Comparison of ENCODE assay signal across 37 cellular contexts in genomic region chr15:100052716-100053475, GRCh38.
"Had no signal": no experiment of that assay in that cellular context is flagged by ENCODE, and none has a peak within 500 bp of the region (broad histone marks: within the 10 kb centered on the region; RNA-seq: fewer than 3 reads in every experiment).

No MANE protein-coding gene starts in this region.

- H3K4me1 ChIP-seq: adrenal gland, body of pancreas, breast epithelium had no signal

- H3K4me1 Mint-ChIP-seq: activated CD4-positive, alpha-beta memory T cell treated with anti-CD3 and anti-CD28 coated beads, Interleukin-2, amount 10 ng/mL, durations not matched to agents 7 days and 5 days; activated CD4-positive, alpha-beta T cell treated with anti-CD3 and anti-CD28 coated beads for 36 hours; activated CD4-positive, alpha-beta T cell treated with anti-CD3 and anti-CD28 coated beads, Interleukin-2, amount 10 ng/mL, durations not matched to agents 7 days and 5 days; activated CD8-positive, alpha-beta memory T cell treated with anti-CD3 and anti-CD28 coated beads, Interleukin-2, amount 10 ng/mL, durations not matched to agents 7 days and 5 days; activated naive CD8-positive, alpha-beta T cell treated with anti-CD3 and anti-CD28 coated beads for 36 hours; activated T-helper 17 cell treated with anti-CD3 and anti-CD28 coated beads, Interleukin-2, amount 50 U/mL, for 72 hours had no signal

- H3K27ac Mint-ChIP-seq: activated CD4-positive, alpha-beta memory T cell treated with anti-CD3 and anti-CD28 coated beads, Interleukin-2, amount 10 ng/mL, durations not matched to agents 7 days and 5 days; activated CD4-positive, alpha-beta T cell treated with anti-CD3 and anti-CD28 coated beads for 36 hours; activated CD4-positive, alpha-beta T cell treated with anti-CD3 and anti-CD28 coated beads, Interleukin-2, amount 10 ng/mL, durations not matched to agents 7 days and 5 days; activated CD8-positive, alpha-beta memory T cell treated with anti-CD3 and anti-CD28 coated beads, Interleukin-2, amount 10 ng/mL, durations not matched to agents 7 days and 5 days; activated CD8-positive, alpha-beta T cell treated with anti-CD3 and anti-CD28 coated beads, Interleukin-2, amount 10 ng/mL, durations not matched to agents 7 days and 5 days; activated naive CD4-positive, alpha-beta T cell treated with anti-CD3 and anti-CD28 coated beads for 36 hours; activated naive CD4-positive, alpha-beta T cell treated with anti-CD3 and anti-CD28 coated beads, Interleukin-2, amount 50 U/mL, for 72 hours; activated naive CD8-positive, alpha-beta T cell treated with anti-CD3 and anti-CD28 coated beads for 36 hours; activated T-cell treated with anti-CD3 and anti-CD28 coated beads, Interleukin-2, amount 50 U/mL, for 24 hours; activated T-cell treated with anti-CD3 and anti-CD28 coated beads, Interleukin-2, amount 50 U/mL, for 72 hours; activated T-helper 1 cell treated with anti-CD3 and anti-CD28 coated beads, Interleukin-12 subunit alpha, Interleukin-12 subunit beta, Interleukin-2, Interleukin-4 antibody, amounts not matched to agents 30 ng/mL and 10 ng/mL and 1 ng/mL, durations not matched to agents 14 hours and 24 hours and 36 hours; activated T-helper 17 cell treated with anti-CD3 and anti-CD28 coated beads, Interleukin-2, amount 50 U/mL, for 72 hours; T-helper 1 cell treated with Interleukin-12 subunit alpha and Interleukin-12 subunit beta and Interleukin-4 antibody, amounts not matched to agents 30 μg/mL and 1 μg/mL, for 36 hours; T-helper 2 cell treated with Interferon-gamma antibody and Interleukin-4, amounts not matched to agents 5 μg/mL and 100 μg/mL, for 36 hours; WTC11 had no signal

- H3K27me3 ChIP-seq: adrenal gland, body of pancreas, brain microvascular endothelial cell, breast epithelium had no signal

- H3K4me3 ChIP-seq: adrenal gland, body of pancreas, breast epithelium had no signal

- H3K27ac ChIP-seq: adrenal gland, body of pancreas, brain microvascular endothelial cell, breast epithelium, WERI-Rb-1 had no signal

- H3K4me3 Mint-ChIP-seq: activated CD4-positive, alpha-beta memory T cell treated with anti-CD3 and anti-CD28 coated beads, Interleukin-2, amount 10 ng/mL, durations not matched to agents 7 days and 5 days; activated CD4-positive, alpha-beta T cell treated with anti-CD3 and anti-CD28 coated beads for 36 hours; activated CD4-positive, alpha-beta T cell treated with anti-CD3 and anti-CD28 coated beads, Interleukin-2, amount 10 ng/mL, durations not matched to agents 7 days and 5 days; activated CD8-positive, alpha-beta memory T cell treated with anti-CD3 and anti-CD28 coated beads, Interleukin-2, amount 10 ng/mL, durations not matched to agents 7 days and 5 days; activated CD8-positive, alpha-beta T cell treated with anti-CD3 and anti-CD28 coated beads, Interleukin-2, amount 10 ng/mL, durations not matched to agents 7 days and 5 days; activated naive CD4-positive, alpha-beta T cell treated with anti-CD3 and anti-CD28 coated beads for 36 hours; activated naive CD8-positive, alpha-beta T cell treated with anti-CD3 and anti-CD28 coated beads for 36 hours; activated T-cell treated with anti-CD3 and anti-CD28 coated beads, Interleukin-2, amount 50 U/mL, for 24 hours; activated T-cell treated with anti-CD3 and anti-CD28 coated beads, Interleukin-2, amount 50 U/mL, for 72 hours; activated T-helper 1 cell treated with anti-CD3 and anti-CD28 coated beads, Interleukin-12 subunit alpha, Interleukin-12 subunit beta, Interleukin-2, Interleukin-4 antibody, amounts not matched to agents 30 ng/mL and 10 ng/mL and 1 ng/mL, durations not matched to agents 14 hours and 24 hours and 36 hours; activated T-helper 17 cell treated with anti-CD3 and anti-CD28 coated beads, Interleukin-2, amount 50 U/mL, for 72 hours; T-helper 1 cell treated with Interleukin-12 subunit alpha and Interleukin-12 subunit beta and Interleukin-4 antibody, amounts not matched to agents 30 μg/mL and 1 μg/mL, for 36 hours; T-helper 2 cell treated with Interferon-gamma antibody and Interleukin-4, amounts not matched to agents 5 μg/mL and 100 μg/mL, for 36 hours; WTC11 had no signal

- H3K36me3 Mint-ChIP-seq: activated CD8-positive, alpha-beta memory T cell treated with anti-CD3 and anti-CD28 coated beads, Interleukin-2, amount 10 ng/mL, durations not matched to agents 7 days and 5 days had no signal

- H3K9me3 ChIP-seq: adrenal gland, body of pancreas, breast epithelium had no signal

- H3K36me3 ChIP-seq: adrenal gland, brain microvascular endothelial cell, breast epithelium, WERI-Rb-1 had no signal

- H3K27me3 Mint-ChIP-seq: activated CD4-positive, alpha-beta memory T cell treated with anti-CD3 and anti-CD28 coated beads, Interleukin-2, amount 10 ng/mL, durations not matched to agents 7 days and 5 days; activated CD4-positive, alpha-beta T cell treated with anti-CD3 and anti-CD28 coated beads for 36 hours; activated CD4-positive, alpha-beta T cell treated with anti-CD3 and anti-CD28 coated beads, Interleukin-2, amount 10 ng/mL, durations not matched to agents 7 days and 5 days; activated CD8-positive, alpha-beta memory T cell treated with anti-CD3 and anti-CD28 coated beads, Interleukin-2, amount 10 ng/mL, durations not matched to agents 7 days and 5 days; activated naive CD8-positive, alpha-beta T cell treated with anti-CD3 and anti-CD28 coated beads for 36 hours; activated T-cell treated with anti-CD3 and anti-CD28 coated beads, Interleukin-2, amount 50 U/mL, for 24 hours; activated T-helper 17 cell treated with anti-CD3 and anti-CD28 coated beads, Interleukin-2, amount 50 U/mL, for 72 hours had no signal

- DNase-seq: activated CD4-positive, alpha-beta memory T cell treated with anti-CD3 and anti-CD28 coated beads, Interleukin-2, amount 10 ng/mL, durations not matched to agents 7 days and 5 days; activated CD4-positive, alpha-beta T cell treated with anti-CD3 and anti-CD28 coated beads for 1 hour; activated CD4-positive, alpha-beta T cell treated with anti-CD3 and anti-CD28 coated beads for 36 hours; activated CD4-positive, alpha-beta T cell treated with anti-CD3 and anti-CD28 coated beads for 48 hours; activated CD4-positive, alpha-beta T cell treated with anti-CD3 and anti-CD28 coated beads, Interleukin-2, amount 10 ng/mL, durations not matched to agents 7 days and 5 days; activated CD4-positive, alpha-beta T cell treated with anti-CD3 and anti-CD28 coated beads, Interleukin-2, amount 50 U/mL, for 48 hours; activated CD4-positive, CD25-positive, alpha-beta regulatory T cell; activated CD8-positive, alpha-beta memory T cell treated with anti-CD3 and anti-CD28 coated beads for 24 hours; activated CD8-positive, alpha-beta memory T cell treated with anti-CD3 and anti-CD28 coated beads, Interleukin-2, amount 10 ng/mL, durations not matched to agents 7 days and 5 days; activated CD8-positive, alpha-beta memory T cell treated with anti-CD3 and anti-CD28 coated beads, Interleukin-2, amount 50 U/mL, for 48 hours; activated CD8-positive, alpha-beta T cell treated with anti-CD3 and anti-CD28 coated beads, Interleukin-2, amount 10 ng/mL, durations not matched to agents 7 days and 5 days; activated effector memory CD4-positive, alpha-beta T cell treated with anti-CD3 and anti-CD28 coated beads, Interleukin-2, amount 50 U/mL, for 16 hours; activated gamma-delta T cell treated with Interleukin-2 at 50 U/mL for 16 hours; activated naive CD4-positive, alpha-beta T cell; activated naive CD4-positive, alpha-beta T cell treated with anti-CD3 and anti-CD28 coated beads for 36 hours; activated naive CD4-positive, alpha-beta T cell treated with anti-CD3 and anti-CD28 coated beads, Interleukin-2, amount 50 U/mL, for 16 hours; activated naive CD8-positive, alpha-beta T cell treated with anti-CD3 and anti-CD28 coated beads for 36 hours; activated T-cell treated with anti-CD3 and anti-CD28 coated beads, Interleukin-2, amount 50 U/mL, for 24 hours; activated T-cell treated with anti-CD3 and anti-CD28 coated beads, Interleukin-2, amount 50 U/mL, for 72 hours; amniotic stem cell; aorta; body of pancreas; brain microvascular endothelial cell; central memory CD4-positive, alpha-beta T cell; T-helper 1 cell; T-helper 2 cell; T-helper 9 cell; WERI-Rb-1 had no signal

- H3K9me3 Mint-ChIP-seq: activated CD4-positive, alpha-beta memory T cell treated with anti-CD3 and anti-CD28 coated beads, Interleukin-2, amount 10 ng/mL, durations not matched to agents 7 days and 5 days; activated naive CD4-positive, alpha-beta T cell treated with anti-CD3 and anti-CD28 coated beads, Interleukin-2, amount 50 U/mL, for 72 hours; activated T-helper 1 cell treated with anti-CD3 and anti-CD28 coated beads, Interleukin-12 subunit alpha, Interleukin-12 subunit beta, Interleukin-2, Interleukin-4 antibody, amounts not matched to agents 30 ng/mL and 10 ng/mL and 1 ng/mL, durations not matched to agents 14 hours and 24 hours and 36 hours; T-helper 1 cell treated with Interleukin-12 subunit alpha and Interleukin-12 subunit beta and Interleukin-4 antibody, amounts not matched to agents 30 μg/mL and 1 μg/mL, for 36 hours; T-helper 2 cell treated with Interferon-gamma antibody and Interleukin-4, amounts not matched to agents 5 μg/mL and 100 μg/mL, for 36 hours had no signal

- ATAC-seq: activated CD4-positive, alpha-beta T cell treated with anti-CD3 and anti-CD28 coated beads for 36 hours; activated CD4-positive, CD25-positive, alpha-beta regulatory T cell treated with anti-CD3 and anti-CD28 coated beads, Interleukin-2, amount 50 U/mL, for 24 hours; activated CD8-positive, alpha-beta memory T cell treated with anti-CD3 and anti-CD28 coated beads, Interleukin-2, amount 10 ng/mL, durations not matched to agents 7 days and 5 days; activated CD8-positive, alpha-beta T cell treated with anti-CD3 and anti-CD28 coated beads, Interleukin-2, amount 10 ng/mL, durations not matched to agents 7 days and 5 days; activated naive CD4-positive, alpha-beta T cell treated with anti-CD3 and anti-CD28 coated beads, Interleukin-2, amount 50 U/mL, for 72 hours; activated T-cell treated with anti-CD3 and anti-CD28 coated beads, Interleukin-2, amount 50 U/mL, for 72 hours; activated T-helper 17 cell treated with anti-CD3 and anti-CD28 coated beads, Interleukin-2, amount 50 U/mL, for 72 hours; body of pancreas; WTC11 had no signal
